ENCODE assay signal across 8 cellular contexts in the genomic region with DNA sequence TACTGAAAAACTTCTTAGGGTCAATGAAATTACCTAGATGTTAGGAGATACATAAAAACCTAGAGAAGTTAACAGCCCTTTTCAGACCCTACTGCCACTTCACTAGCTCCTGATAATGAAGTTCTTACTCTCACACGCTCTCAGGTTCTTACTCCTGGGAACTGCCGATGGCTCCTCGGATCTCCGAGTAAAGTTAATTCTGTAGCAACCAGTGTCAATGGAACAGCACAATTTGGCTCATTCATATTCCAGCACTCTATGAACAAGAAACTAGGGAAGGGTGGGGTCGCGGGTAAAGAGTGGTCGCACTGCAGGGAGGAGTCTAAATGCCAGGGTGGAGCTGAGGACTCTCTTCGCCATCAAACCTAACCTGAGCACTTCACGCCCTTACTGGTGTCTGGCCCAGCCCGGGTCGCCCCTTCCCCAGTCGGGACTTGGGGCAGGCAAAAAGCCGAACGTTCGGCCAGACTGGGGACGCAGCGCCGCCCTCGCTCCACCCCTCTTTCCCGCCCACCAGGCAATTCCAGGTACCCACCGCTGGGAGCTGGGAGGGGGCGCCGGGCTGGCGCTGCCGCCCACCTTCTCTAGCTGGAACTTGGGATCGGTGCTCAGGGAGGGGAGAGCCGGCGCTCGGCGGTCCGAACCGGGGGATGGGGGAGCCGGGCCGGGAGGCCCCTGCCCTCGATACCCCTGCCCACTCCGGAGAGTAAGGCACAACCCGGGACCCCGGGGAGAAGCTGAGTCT. TPM values are rescaled to one million over a fixed set of nuclear protein-coding genes. Genes with fewer than 3 reads are reported as not detected.
DNase-seq lines count a peak whose midpoint lies in the region; ATAC-seq and TF ChIP-seq lines count a peak whose summit lies in the region.

No MANE protein-coding gene starts in this region.

- H3K9me3 Mint-ChIP-seq in Calu3 (ENCODE audit: low read depth, unreplicated experiment) (no peaks in the 10 kb centered on the region), neural progenitor cell (peaks cover 30% of the 10 kb centered on the region)

- peaks cover 9% of the 10 kb centered on the region for H3K27me3 ChIP-seq in neural progenitor cell

- DNase-seq in Calu3 (peak; percentile 71), OCI-M1 (lab: John Stamatoyannopoulos, UW) (peak; percentile 82), foreskin melanocyte (peak; percentile 49), neural progenitor cell (ENCODE audit: low spot score) (peak; percentile 85)
- DNase-seq in activated T-helper 9 cell treated with anti-CD3 and anti-CD28 coated beads, Interleukin-2, amount 50 U/mL, for 16 hours (ENCODE audit: low read depth), result peak; percentile 44

- peaks cover 19% of the 10 kb centered on the region for H3F3A ChIP-seq in neural progenitor cell (ENCODE audit: low read depth)

- H3K9ac ChIP-seq in neural progenitor cell, result peak overlapping the region; percentile 44

- peak overlapping the region; percentile 77 for H3K27ac Mint-ChIP-seq in Calu3 (ENCODE audit: unreplicated experiment)
- H3K27ac Mint-ChIP-seq in neural progenitor cell, result peak overlapping the region; percentile 74

- CTCF ChIA-PET in Calu3 (lab: Charles Lee), result interaction anchor here (0.6 to 1.0 kb wide), 2 partner anchors 25 to 43 kb away, joined by 5 to 8 read pairs; no protein-coding TSS in a partner anchor

- H3K9me3 ChIP-seq in neural progenitor cell (ENCODE audit: low read depth), result peaks cover 4% of the 10 kb centered on the region

- intact Hi-C loops in Calu3 (cut with micrococcal nuclease; ENCODE audit: unreplicated experiment), result no loop called here

- H3K4me1 ChIP-seq in neural progenitor cell, result peaks cover 5% of the 10 kb centered on the region

- H3K4me1 Mint-ChIP-seq in Calu3 (ENCODE audit: low read depth, unreplicated experiment), result peaks cover 14% of the 10 kb centered on the region
- H3K4me1 Mint-ChIP-seq in neural progenitor cell, result peaks cover 21% of the 10 kb centered on the region

- peak overlapping the region; percentile 88 for H3K4me3 ChIP-seq in neural progenitor cell

- H3K27ac ChIP-seq in neural progenitor cell (peak overlapping the region; percentile 87), temporal lobe (ENCODE audit: low read depth, low read length) (peak overlapping the region; percentile 53)

- H3K27me3 Mint-ChIP-seq in Calu3 (ENCODE audit: unreplicated experiment), result no peaks in the 10 kb centered on the region
- peaks cover 7% of the 10 kb centered on the region for H3K27me3 Mint-ChIP-seq in neural progenitor cell (ENCODE audit: insufficient read depth, low read depth)

- H2AFZ ChIP-seq in neural progenitor cell (replicated peaks), result peak overlapping the region; percentile 97

- TF ChIP-seq CTCF in Calu3 (IDR thresholded peaks at IDR 0.05; ENCODE audit: unreplicated experiment), result peak; percentile 46
- TF ChIP-seq CTCF in neural progenitor cell (IDR thresholded peaks at IDR 0.05), result peak; percentile 25

- peak overlapping the region; percentile 88 for H3K4me2 ChIP-seq in neural progenitor cell

- no peaks in the 10 kb centered on the region for H4K20me1 ChIP-seq in neural progenitor cell (ENCODE audit: low read depth)

- BruUV-seq in Calu3 (replicated peaks; lab: Mats Ljungman, UMichigan), result no TSS peak

- peak overlapping the region; percentile 100 for H3K4me3 Mint-ChIP-seq in Calu3 (ENCODE audit: low read depth, unreplicated experiment)
- H3K4me3 Mint-ChIP-seq in neural progenitor cell, result peak overlapping the region; percentile 93

- H3K36me3 ChIP-seq in neural progenitor cell, result no peaks in the 10 kb centered on the region

- ATAC-seq in GM19452 (IDR thresholded peaks at IDR 0.05; ENCODE audit: unreplicated experiment) (peak; percentile 60), HG03521 (IDR thresholded peaks at IDR 0.05; ENCODE audit: unreplicated experiment) (peak; percentile 68)

- H3K36me3 Mint-ChIP-seq in Calu3 (ENCODE audit: insufficient read depth, unreplicated experiment) (peaks cover 16% of the 10 kb centered on the region), neural progenitor cell (peaks cover 30% of the 10 kb centered on the region)

- H3K79me2 ChIP-seq in neural progenitor cell (ENCODE audit: low read depth), result peaks cover 50% of the 10 kb centered on the region

RNA-seq across cellular contexts. Expression of gene RAB23, which starts 0.7 kb away (rescaled TPM):
- total RNA-seq in Calu3 (2022) (10.9 and 11.0 TPM in 2 replicates), neural progenitor cell (ENCODE audit: low replicate concordance) (26.9 and 43.7 TPM in 2 replicates), temporal lobe (21.9 TPM)

RNA-seq across cellular contexts. Expression of gene BAG2, which starts 49.2 kb away (rescaled TPM):
- total RNA-seq in Calu3 (2022) (9.6 and 12.1 TPM in 2 replicates), neural progenitor cell (ENCODE audit: low replicate concordance) (0.84 and 1.5 TPM in 2 replicates), temporal lobe (1.5 TPM)

Comparison
In these comparisons a context has a peak if more than half of its experiments do, and no peak if none do; other contexts are left out.
1. Peak in every context shown above with its lines: DNase-seq, ATAC-seq, H3K4me3 ChIP-seq and H3K27ac ChIP-seq.